1 cellular context compared by ENCODE assay signal in the genomic region with DNA sequence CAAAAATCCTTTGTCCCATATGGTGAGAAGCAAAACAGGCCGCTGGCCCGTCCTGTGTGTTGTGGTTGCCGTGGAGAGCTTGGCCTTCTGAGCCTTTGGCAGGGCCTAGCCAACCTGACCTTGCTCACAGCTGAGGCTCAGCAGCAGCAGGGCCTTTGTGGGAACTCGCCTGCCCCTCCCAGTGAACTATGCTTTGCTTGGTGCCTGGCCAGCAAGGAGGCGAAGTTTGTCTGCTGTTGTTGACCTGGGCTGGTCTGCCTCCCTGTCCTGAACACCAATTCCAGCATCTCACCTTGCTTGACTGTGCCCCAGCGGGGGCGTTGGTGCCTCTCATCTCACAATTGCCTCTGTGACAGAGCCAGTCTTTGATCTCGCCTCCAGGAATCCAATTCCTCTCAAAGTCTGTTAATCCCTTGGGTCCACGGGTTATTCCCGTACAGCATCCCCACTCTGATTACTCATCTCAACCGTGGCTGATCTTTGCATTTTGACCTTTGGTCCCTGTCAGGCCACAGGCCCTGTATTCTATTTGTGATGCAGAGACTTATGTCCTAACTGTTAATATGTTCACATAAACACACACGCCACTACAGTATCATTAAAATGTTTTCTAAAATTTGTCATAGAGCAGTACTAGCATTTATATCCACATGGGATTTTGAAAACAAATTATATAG.
TF ChIP-seq lines count a peak whose summit lies in the region.

No MANE protein-coding gene starts in this region.

TF ChIP-seq in HepG2, 621 proteins besides CTCF, POLR2A, EP300 and RAD21 (continued from another document and continues in another):
- TF ChIP-seq, protein P1, sequence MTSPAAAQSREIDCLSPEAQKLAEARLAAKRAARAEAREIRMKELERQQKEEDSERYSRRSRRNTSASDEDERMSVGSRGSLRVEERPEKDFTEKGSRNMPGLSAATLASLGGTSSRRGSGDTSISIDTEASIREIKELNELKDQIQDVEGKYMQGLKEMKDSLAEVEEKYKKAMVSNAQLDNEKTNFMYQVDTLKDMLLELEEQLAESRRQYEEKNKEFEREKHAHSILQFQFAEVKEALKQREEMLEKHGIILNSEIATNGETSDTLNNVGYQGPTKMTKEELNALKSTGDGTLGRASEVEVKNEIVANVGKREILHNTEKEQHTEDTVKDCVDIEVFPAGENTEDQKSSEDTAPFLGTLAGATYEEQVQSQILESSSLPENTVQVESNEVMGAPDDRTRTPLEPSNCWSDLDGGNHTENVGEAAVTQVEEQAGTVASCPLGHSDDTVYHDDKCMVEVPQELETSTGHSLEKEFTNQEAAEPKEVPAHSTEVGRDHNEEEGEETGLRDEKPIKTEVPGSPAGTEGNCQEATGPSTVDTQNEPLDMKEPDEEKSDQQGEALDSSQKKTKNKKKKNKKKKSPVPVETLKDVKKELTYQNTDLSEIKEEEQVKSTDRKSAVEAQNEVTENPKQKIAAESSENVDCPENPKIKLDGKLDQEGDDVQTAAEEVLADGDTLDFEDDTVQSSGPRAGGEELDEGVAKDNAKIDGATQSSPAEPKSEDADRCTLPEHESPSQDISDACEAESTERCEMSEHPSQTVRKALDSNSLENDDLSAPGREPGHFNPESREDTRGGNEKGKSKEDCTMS (CRISPR knock-in tag; conservative IDR thresholded peaks at IDR 0.05), result 0 out of 2 replicates have a peak, but pooled peaks have one; percentile 22
- TF ChIP-seq ZNF501 (CRISPR knock-in tag; IDR thresholded peaks at IDR 0.05), result peak; percentile 92
- peak; percentile 53; the same call in 1 of the 2 replicates for TF ChIP-seq ONECUT2 (CRISPR knock-in tag; IDR thresholded peaks at IDR 0.05)
- no peak for TF ChIP-seq HOXA7 (CRISPR knock-in tag; IDR thresholded peaks at IDR 0.05)
- peak; percentile 89 for TF ChIP-seq ZMYM3 (CRISPR knock-in tag; IDR thresholded peaks at IDR 0.05)
- no peak for TF ChIP-seq ZNF138 (CRISPR knock-in tag; IDR thresholded peaks at IDR 0.05; ENCODE audit: low read depth)
- peak; percentile 78 for TF ChIP-seq HHEX (CRISPR knock-in tag; IDR thresholded peaks at IDR 0.05)
- peak; percentile 80 for TF ChIP-seq FOXP1 (IDR thresholded peaks at IDR 0.05)
- peak; percentile 95 for TF ChIP-seq FOXP1 (CRISPR knock-in tag; IDR thresholded peaks at IDR 0.05)
- TF ChIP-seq RBFOX2 (IDR thresholded peaks at IDR 0.05; ENCODE audit: low read depth, low read length), result peak; percentile 72
- TF ChIP-seq, protein P2, sequence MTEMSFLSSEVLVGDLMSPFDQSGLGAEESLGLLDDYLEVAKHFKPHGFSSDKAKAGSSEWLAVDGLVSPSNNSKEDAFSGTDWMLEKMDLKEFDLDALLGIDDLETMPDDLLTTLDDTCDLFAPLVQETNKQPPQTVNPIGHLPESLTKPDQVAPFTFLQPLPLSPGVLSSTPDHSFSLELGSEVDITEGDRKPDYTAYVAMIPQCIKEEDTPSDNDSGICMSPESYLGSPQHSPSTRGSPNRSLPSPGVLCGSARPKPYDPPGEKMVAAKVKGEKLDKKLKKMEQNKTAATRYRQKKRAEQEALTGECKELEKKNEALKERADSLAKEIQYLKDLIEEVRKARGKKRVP (CRISPR knock-in tag; IDR thresholded peaks at IDR 0.05), result peak in 1 of 2 experiments; percentile 82; a peak in 2 of 4 replicates
- peak; percentile 73; the same call in 1 of the 2 replicates for TF ChIP-seq GATAD1 (CRISPR knock-in tag; IDR thresholded peaks at IDR 0.05)
- peak; percentile 96 for TF ChIP-seq TBL1XR1 (IDR thresholded peaks at IDR 0.05; ENCODE audit: borderline replicate concordance, low read length, partially characterized antibody)
- TF ChIP-seq ZSCAN29 (CRISPR knock-in tag; conservative IDR thresholded peaks at IDR 0.05), result peak; percentile 80
- TF ChIP-seq, protein P3, sequence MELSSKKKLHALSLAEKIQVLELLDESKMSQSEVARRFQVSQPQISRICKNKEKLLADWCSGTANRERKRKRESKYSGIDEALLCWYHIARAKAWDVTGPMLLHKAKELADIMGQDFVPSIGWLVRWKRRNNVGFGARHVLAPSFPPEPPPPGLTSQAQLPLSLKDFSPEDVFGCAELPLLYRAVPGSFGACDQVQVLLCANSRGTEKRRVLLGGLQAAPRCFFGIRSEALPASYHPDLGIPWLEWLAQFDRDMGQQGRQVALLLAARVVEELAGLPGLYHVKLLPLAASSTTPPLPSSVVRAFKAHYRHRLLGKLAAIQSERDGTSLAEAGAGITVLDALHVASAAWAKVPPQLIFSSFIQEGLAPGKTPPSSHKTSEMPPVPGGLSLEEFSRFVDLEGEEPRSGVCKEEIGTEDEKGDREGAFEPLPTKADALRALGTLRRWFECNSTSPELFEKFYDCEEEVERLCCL (CRISPR knock-in tag; IDR thresholded peaks at IDR 0.05; ENCODE audit: borderline replicate concordance), result peak; percentile 69; the same call in 1 of the 2 replicates
- TF ChIP-seq LCORL (IDR thresholded peaks at IDR 0.05), result peak; percentile 63
- peak; percentile 100 for TF ChIP-seq LCORL (CRISPR knock-in tag; IDR thresholded peaks at IDR 0.05)
- TF ChIP-seq TEAD2 (CRISPR knock-in tag; IDR thresholded peaks at IDR 0.05), result no peak
- TF ChIP-seq, protein P4, sequence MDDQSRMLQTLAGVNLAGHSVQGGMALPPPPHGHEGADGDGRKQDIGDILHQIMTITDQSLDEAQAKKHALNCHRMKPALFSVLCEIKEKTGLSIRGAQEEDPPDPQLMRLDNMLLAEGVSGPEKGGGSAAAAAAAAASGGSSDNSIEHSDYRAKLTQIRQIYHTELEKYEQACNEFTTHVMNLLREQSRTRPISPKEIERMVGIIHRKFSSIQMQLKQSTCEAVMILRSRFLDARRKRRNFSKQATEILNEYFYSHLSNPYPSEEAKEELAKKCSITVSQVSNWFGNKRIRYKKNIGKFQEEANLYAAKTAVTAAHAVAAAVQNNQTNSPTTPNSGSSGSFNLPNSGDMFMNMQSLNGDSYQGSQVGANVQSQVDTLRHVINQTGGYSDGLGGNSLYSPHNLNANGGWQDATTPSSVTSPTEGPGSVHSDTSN (CRISPR knock-in tag; IDR thresholded peaks at IDR 0.05; ENCODE audit: borderline replicate concordance), result no peak
- TF ChIP-seq NR2F6 (IDR thresholded peaks at IDR 0.05), result peak; percentile 92
- peak; percentile 86 for TF ChIP-seq NR2F6 (CRISPR knock-in tag; IDR thresholded peaks at IDR 0.05)
- TF ChIP-seq, protein P5, sequence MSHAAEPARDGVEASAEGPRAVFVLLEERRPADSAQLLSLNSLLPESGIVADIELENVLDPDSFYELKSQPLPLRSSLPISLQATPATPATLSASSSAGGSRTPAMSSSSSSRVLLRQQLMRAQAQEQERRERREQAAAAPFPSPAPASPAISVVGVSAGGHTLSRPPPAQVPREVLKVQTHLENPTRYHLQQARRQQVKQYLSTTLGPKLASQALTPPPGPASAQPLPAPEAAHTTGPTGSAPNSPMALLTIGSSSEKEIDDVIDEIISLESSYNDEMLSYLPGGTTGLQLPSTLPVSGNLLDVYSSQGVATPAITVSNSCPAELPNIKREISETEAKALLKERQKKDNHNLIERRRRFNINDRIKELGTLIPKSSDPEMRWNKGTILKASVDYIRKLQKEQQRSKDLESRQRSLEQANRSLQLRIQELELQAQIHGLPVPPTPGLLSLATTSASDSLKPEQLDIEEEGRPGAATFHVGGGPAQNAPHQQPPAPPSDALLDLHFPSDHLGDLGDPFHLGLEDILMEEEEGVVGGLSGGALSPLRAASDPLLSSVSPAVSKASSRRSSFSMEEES (CRISPR knock-in tag; IDR thresholded peaks at IDR 0.05), result peak; percentile 89
- TF ChIP-seq ZNF549 (CRISPR knock-in tag; IDR thresholded peaks at IDR 0.05), result no peak
- TF ChIP-seq, protein P6, sequence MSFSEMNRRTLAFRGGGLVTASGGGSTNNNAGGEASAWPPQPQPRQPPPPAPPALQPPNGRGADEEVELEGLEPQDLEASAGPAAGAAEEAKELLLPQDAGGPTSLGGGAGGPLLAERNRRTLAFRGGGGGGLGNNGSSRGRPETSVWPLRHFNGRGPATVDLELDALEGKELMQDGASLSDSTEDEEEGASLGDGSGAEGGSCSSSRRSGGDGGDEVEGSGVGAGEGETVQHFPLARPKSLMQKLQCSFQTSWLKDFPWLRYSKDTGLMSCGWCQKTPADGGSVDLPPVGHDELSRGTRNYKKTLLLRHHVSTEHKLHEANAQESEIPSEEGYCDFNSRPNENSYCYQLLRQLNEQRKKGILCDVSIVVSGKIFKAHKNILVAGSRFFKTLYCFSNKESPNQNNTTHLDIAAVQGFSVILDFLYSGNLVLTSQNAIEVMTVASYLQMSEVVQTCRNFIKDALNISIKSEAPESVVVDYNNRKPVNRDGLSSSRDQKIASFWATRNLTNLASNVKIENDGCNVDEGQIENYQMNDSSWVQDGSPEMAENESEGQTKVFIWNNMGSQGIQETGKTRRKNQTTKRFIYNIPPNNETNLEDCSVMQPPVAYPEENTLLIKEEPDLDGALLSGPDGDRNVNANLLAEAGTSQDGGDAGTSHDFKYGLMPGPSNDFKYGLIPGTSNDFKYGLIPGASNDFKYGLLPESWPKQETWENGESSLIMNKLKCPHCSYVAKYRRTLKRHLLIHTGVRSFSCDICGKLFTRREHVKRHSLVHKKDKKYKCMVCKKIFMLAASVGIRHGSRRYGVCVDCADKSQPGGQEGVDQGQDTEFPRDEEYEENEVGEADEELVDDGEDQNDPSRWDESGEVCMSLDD (CRISPR knock-in tag; IDR thresholded peaks at IDR 0.05; ENCODE audit: borderline replicate concordance), result no peak; the same call in 1 of the 2 replicates
- TF ChIP-seq SYNCRIP (IDR thresholded peaks at IDR 0.05; ENCODE audit: insufficient read depth, low read depth, low read length), result no peak
- TF ChIP-seq YEATS2 (CRISPR knock-in tag; IDR thresholded peaks at IDR 0.05; ENCODE audit: borderline replicate concordance), result peak; percentile 73; the same call in 1 of the 2 replicates
- TF ChIP-seq, protein P7, sequence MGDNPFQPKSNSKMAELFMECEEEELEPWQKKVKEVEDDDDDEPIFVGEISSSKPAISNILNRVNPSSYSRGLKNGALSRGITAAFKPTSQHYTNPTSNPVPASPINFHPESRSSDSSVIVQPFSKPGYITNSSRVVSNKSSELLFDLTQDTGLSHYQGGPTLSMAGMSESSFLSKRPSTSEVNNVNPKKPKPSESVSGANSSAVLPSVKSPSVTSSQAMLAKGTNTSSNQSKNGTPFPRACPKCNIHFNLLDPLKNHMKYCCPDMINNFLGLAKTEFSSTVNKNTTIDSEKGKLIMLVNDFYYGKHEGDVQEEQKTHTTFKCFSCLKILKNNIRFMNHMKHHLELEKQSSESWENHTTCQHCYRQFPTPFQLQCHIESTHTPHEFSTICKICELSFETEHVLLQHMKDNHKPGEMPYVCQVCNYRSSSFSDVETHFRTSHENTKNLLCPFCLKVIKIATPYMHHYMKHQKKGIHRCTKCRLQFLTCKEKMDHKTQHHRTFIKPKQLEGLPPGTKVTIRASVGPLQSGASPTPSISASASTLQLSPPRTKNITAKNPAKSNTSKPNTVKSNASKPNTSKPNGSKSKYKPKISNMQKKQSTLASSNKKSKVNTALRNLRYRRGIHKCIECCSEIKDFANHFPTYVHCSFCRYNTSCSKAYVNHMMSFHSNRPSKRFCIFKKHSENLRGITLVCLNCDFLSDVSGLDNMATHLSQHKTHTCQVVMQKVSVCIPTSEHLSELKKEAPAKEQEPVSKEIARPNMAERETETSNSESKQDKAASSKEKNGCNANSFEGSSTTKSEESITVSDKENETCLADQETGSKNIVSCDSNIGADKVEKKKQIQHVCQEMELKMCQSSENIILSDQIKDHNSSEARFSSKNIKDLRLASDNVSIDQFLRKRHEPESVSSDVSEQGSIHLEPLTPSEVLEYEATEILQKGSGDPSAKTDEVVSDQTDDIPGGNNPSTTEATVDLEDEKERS (CRISPR knock-in tag; IDR thresholded peaks at IDR 0.05), result peak; percentile 90
- peak; percentile 65 for TF ChIP-seq ELF1 (CRISPR knock-in tag; IDR thresholded peaks at IDR 0.05)
- TF ChIP-seq, protein P8, sequence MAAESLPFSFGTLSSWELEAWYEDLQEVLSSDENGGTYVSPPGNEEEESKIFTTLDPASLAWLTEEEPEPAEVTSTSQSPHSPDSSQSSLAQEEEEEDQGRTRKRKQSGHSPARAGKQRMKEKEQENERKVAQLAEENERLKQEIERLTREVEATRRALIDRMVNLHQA (CRISPR knock-in tag; IDR thresholded peaks at IDR 0.05), result no peak
- TF ChIP-seq GATA4 (IDR thresholded peaks at IDR 0.05; ENCODE audit: borderline replicate concordance, low read depth), result peak; percentile 65; the same call in 1 of the 2 replicates
- TF ChIP-seq ZNF263 (CRISPR knock-in tag; IDR thresholded peaks at IDR 0.05), result peak; percentile 33; the same call in 1 of the 2 replicates
- no peak for TF ChIP-seq ZNF468 (CRISPR knock-in tag; IDR thresholded peaks at IDR 0.05)
- 0 out of 2 replicates have a peak, but pooled peaks have one; percentile 43 for TF ChIP-seq MAF1 (CRISPR knock-in tag; IDR thresholded peaks at IDR 0.05; ENCODE audit: borderline replicate concordance)
- TF ChIP-seq, protein P9, sequence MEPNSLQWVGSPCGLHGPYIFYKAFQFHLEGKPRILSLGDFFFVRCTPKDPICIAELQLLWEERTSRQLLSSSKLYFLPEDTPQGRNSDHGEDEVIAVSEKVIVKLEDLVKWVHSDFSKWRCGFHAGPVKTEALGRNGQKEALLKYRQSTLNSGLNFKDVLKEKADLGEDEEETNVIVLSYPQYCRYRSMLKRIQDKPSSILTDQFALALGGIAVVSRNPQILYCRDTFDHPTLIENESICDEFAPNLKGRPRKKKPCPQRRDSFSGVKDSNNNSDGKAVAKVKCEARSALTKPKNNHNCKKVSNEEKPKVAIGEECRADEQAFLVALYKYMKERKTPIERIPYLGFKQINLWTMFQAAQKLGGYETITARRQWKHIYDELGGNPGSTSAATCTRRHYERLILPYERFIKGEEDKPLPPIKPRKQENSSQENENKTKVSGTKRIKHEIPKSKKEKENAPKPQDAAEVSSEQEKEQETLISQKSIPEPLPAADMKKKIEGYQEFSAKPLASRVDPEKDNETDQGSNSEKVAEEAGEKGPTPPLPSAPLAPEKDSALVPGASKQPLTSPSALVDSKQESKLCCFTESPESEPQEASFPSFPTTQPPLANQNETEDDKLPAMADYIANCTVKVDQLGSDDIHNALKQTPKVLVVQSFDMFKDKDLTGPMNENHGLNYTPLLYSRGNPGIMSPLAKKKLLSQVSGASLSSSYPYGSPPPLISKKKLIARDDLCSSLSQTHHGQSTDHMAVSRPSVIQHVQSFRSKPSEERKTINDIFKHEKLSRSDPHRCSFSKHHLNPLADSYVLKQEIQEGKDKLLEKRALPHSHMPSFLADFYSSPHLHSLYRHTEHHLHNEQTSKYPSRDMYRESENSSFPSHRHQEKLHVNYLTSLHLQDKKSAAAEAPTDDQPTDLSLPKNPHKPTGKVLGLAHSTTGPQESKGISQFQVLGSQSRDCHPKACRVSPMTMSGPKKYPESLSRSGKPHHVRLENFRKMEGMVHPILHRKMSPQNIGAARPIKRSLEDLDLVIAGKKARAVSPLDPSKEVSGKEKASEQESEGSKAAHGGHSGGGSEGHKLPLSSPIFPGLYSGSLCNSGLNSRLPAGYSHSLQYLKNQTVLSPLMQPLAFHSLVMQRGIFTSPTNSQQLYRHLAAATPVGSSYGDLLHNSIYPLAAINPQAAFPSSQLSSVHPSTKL (CRISPR knock-in tag; IDR thresholded peaks at IDR 0.05), result peak; percentile 100
- TF ChIP-seq, protein P10, sequence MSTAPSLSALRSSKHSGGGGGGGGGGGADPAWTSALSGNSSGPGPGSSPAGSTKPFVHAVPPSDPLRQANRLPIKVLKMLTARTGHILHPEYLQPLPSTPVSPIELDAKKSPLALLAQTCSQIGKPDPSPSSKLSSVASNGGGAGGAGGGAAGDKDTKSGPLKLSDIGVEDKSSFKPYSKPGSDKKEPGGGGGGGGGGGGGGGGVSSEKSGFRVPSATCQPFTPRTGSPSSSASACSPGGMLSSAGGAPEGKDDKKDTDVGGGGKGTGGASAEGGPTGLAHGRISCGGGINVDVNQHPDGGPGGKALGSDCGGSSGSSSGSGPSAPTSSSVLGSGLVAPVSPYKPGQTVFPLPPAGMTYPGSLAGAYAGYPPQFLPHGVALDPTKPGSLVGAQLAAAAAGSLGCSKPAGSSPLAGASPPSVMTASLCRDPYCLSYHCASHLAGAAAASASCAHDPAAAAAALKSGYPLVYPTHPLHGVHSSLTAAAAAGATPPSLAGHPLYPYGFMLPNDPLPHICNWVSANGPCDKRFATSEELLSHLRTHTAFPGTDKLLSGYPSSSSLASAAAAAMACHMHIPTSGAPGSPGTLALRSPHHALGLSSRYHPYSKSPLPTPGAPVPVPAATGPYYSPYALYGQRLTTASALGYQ (CRISPR knock-in tag; IDR thresholded peaks at IDR 0.05), result peak; percentile 95; the same call in 1 of the 2 replicates
